Comparison of ENCODE assay signal across 23 cellular contexts in genomic region chr18:47557160-47557559, GRCh38.
"Had no signal": no experiment of that assay in that cellular context is flagged by ENCODE, and none has a peak within 500 bp of the region (broad histone marks: within the 10 kb centered on the region; RNA-seq: fewer than 3 reads in every experiment).

No MANE protein-coding gene starts in this region.

- ATAC-seq: activated CD8-positive, alpha-beta T cell treated with anti-CD3 and anti-CD28 coated beads, Interleukin-2, amount 10 ng/mL, durations not matched to agents 7 days and 5 days; T-helper 17 cell had no signal

- H3K36me3 ChIP-seq: adrenal gland, MG63, Peyer's patch had no signal

- H3K9me3 Mint-ChIP-seq: activated naive CD8-positive, alpha-beta T cell treated with anti-CD3 and anti-CD28 coated beads, Interleukin-2, amount 10 ng/mL, durations not matched to agents 7 days and 5 days had no signal

- H3K36me3 Mint-ChIP-seq: activated naive CD8-positive, alpha-beta T cell treated with anti-CD3 and anti-CD28 coated beads, Interleukin-2, amount 10 ng/mL, durations not matched to agents 7 days and 5 days had no signal

- FAIRE-seq: TTC549 had no signal

- H3K9me3 ChIP-seq: adrenal gland, MG63, Peyer's patch had no signal

- H3K4me1 ChIP-seq: adrenal gland, Peyer's patch had no signal

- H3K27me3 ChIP-seq: adrenal gland, Peyer's patch had no signal

- H3K27ac ChIP-seq: adrenal gland, Peyer's patch, RWPE1 had no signal

- H3K4me1 Mint-ChIP-seq: T-helper 17 cell had no signal

- H3K27ac Mint-ChIP-seq: activated CD8-positive, alpha-beta T cell treated with anti-CD3 and anti-CD28 coated beads, Interleukin-2, amount 10 ng/mL, durations not matched to agents 7 days and 5 days; activated naive CD8-positive, alpha-beta T cell treated with anti-CD3 and anti-CD28 coated beads, Interleukin-2, amount 10 ng/mL, durations not matched to agents 7 days and 5 days; T-helper 17 cell had no signal

- DNase-seq: activated CD4-positive, alpha-beta T cell treated with anti-CD3 and anti-CD28 coated beads for 4 hours; activated CD8-positive, alpha-beta memory T cell treated with anti-CD3 and anti-CD28 coated beads, Interleukin-2, amount 50 U/mL, for 48 hours; activated CD8-positive, alpha-beta T cell treated with anti-CD3 and anti-CD28 coated beads, Interleukin-2, amount 10 ng/mL, durations not matched to agents 7 days and 5 days; activated naive CD4-positive, alpha-beta T cell treated with anti-CD3 and anti-CD28 coated beads, Interleukin-2, amount 50 U/mL, for 16 hours; activated naive CD8-positive, alpha-beta T cell treated with anti-CD3 and anti-CD28 coated beads, Interleukin-2, amount 10 ng/mL, durations not matched to agents 7 days and 5 days; activated T-cell treated with anti-CD3 and anti-CD28 coated beads, Interleukin-2, amount 50 U/mL, for 1 hour; adrenal gland; anterior cingulate cortex; MG63; MV-4-11; NCI-H1105; NCI-H1436; NCI-H1694 treated with DMSO at 0.1 percent for 48 hours; NCI-H2029 treated with DMSO at 0.1 percent for 48 hours; NCI-H510A treated with DMSO at 0.1 percent for 48 hours; NCI-H69; NK-92 treated with Interleukin-12 subunit alpha and Interleukin-12 subunit beta, amount 100 ng/mL, for 24 hours; Peyer's patch; SHP77; T-helper 17 cell; T1000 had no signal

- H3K4me3 ChIP-seq: adrenal gland, MG63, Peyer's patch had no signal

- H3K4me3 Mint-ChIP-seq: activated CD8-positive, alpha-beta T cell treated with anti-CD3 and anti-CD28 coated beads, Interleukin-2, amount 10 ng/mL, durations not matched to agents 7 days and 5 days; activated naive CD8-positive, alpha-beta T cell treated with anti-CD3 and anti-CD28 coated beads, Interleukin-2, amount 10 ng/mL, durations not matched to agents 7 days and 5 days; T-helper 17 cell had no signal
